29 cellular contexts compared by ENCODE assay signal in the genomic region with DNA sequence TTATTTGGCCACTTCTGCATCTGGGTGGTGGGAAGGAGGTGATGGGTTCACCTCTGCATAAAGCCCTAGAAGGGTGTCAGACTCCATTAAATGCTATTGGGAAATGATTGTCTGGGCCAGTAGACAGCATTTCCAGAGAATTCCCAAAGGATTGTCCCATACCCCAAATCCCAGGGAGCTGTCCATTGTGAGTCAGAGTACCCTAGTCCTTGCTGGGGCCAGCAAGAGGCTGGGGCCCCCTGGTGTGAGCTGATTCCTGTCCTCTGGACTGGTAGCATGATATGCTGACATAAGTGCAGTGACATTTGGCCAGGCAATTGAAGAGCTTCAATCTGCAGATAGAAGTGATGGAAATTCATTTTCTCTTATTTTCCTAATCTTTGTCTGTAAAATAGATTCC.
"Had no signal": no experiment of that assay in that cellular context is flagged by ENCODE, and none has a peak within 500 bp of the region (broad histone marks: within the 10 kb centered on the region; RNA-seq: fewer than 3 reads in every experiment).

No MANE protein-coding gene starts in this region.

- H3K36me3 Mint-ChIP-seq: memory B cell; naive thymus-derived CD8-positive, alpha-beta T cell; stimulated activated effector memory CD8-positive, alpha-beta T cell treated with anti-CD3 and anti-CD28 coated beads, Interleukin-12 subunit alpha, Interleukin-12 subunit beta, amount 100 ng/mL, for 72 hours had no signal

- H3K9me3 Mint-ChIP-seq: memory B cell; naive thymus-derived CD8-positive, alpha-beta T cell; nephron progenitor cell; stimulated activated effector memory CD8-positive, alpha-beta T cell treated with anti-CD3 and anti-CD28 coated beads, Interleukin-12 subunit alpha, Interleukin-12 subunit beta, amount 100 ng/mL, for 72 hours had no signal

- H3K27ac ChIP-seq: coronary artery, esophagus muscularis mucosa, foreskin keratinocyte, gastroesophageal sphincter, heart left ventricle, hepatocyte, lower lobe of right lung, ovary, stomach, thyroid gland had no signal

- H3K27me3 ChIP-seq: heart left ventricle, ovary, right lobe of liver, thyroid gland had no signal

- H3K4me1 Mint-ChIP-seq: memory B cell; naive thymus-derived CD8-positive, alpha-beta T cell; stimulated activated effector memory CD8-positive, alpha-beta T cell treated with anti-CD3 and anti-CD28 coated beads, Interleukin-12 subunit alpha, Interleukin-12 subunit beta, amount 100 ng/mL, for 72 hours had no signal

- H3K9me3 ChIP-seq: esophagus muscularis mucosa, gastroesophageal sphincter, heart left ventricle, lower lobe of right lung, ovary, right lobe of liver, stomach, thyroid gland had no signal

- FAIRE-seq: endothelial cell of umbilical vein, keratinocyte had no signal

- H3K79me2 ChIP-seq: hepatocyte had no signal

- H3K4me3 ChIP-seq: coronary artery, esophagus muscularis mucosa, gastroesophageal sphincter, heart left ventricle, hepatocyte, lower lobe of right lung, ovary, right lobe of liver, smooth muscle cell, stomach, thyroid gland had no signal

- H3K4me3 Mint-ChIP-seq: memory B cell; nephron progenitor cell; stimulated activated effector memory CD8-positive, alpha-beta T cell treated with anti-CD3 and anti-CD28 coated beads, Interleukin-12 subunit alpha, Interleukin-12 subunit beta, amount 100 ng/mL, for 72 hours had no signal

- DNase-seq: dermis blood vessel endothelial cell; effector memory CD4-positive, alpha-beta T cell; foreskin keratinocyte; heart left ventricle; left ventricle myocardium superior; lower lobe of right lung; midbrain; naive thymus-derived CD8-positive, alpha-beta T cell; nephron progenitor cell; occipital lobe; ovary; retina; stimulated activated CD4-positive, alpha-beta T cell treated with anti-CD3 and anti-CD28 coated beads, Interleukin-12 subunit alpha, Interleukin-12 subunit beta, amount 100 ng/mL, for 4 hours; stimulated activated CD4-positive, alpha-beta T cell treated with anti-CD3 and anti-CD28 coated beads, Interleukin-1b, Interleukin-23, amount 100 ng/mL, for 48 hours; stimulated activated CD4-positive, alpha-beta T cell treated with anti-CD3 and anti-CD28 coated beads, Interleukin-4, amount 100 ng/mL, for 1 hour; stimulated activated naive CD4-positive, alpha-beta T cell treated with Interleukin-2 at 50 U/mL for 16 hours; stomach; thyroid gland; trophoblast cell had no signal

- ATAC-seq: foreskin keratinocyte; gastroesophageal sphincter; heart left ventricle; left ventricle myocardium superior; lower lobe of right lung; naive thymus-derived CD8-positive, alpha-beta T cell; stimulated activated effector memory CD8-positive, alpha-beta T cell treated with anti-CD3 and anti-CD28 coated beads, Interleukin-12 subunit alpha, Interleukin-12 subunit beta, amount 100 ng/mL, for 72 hours had no signal

- H3K4me1 ChIP-seq: esophagus muscularis mucosa, foreskin keratinocyte, gastroesophageal sphincter, lower lobe of right lung, stomach, thyroid gland had no signal

- H3K4me2 ChIP-seq: hepatocyte, smooth muscle cell had no signal

- H3K36me3 ChIP-seq: esophagus muscularis mucosa, gastroesophageal sphincter, heart left ventricle, lower lobe of right lung, ovary, right lobe of liver, stomach, thyroid gland had no signal

- H3K27ac Mint-ChIP-seq: memory B cell; naive thymus-derived CD8-positive, alpha-beta T cell; nephron progenitor cell; stimulated activated effector memory CD8-positive, alpha-beta T cell treated with anti-CD3 and anti-CD28 coated beads, Interleukin-12 subunit alpha, Interleukin-12 subunit beta, amount 100 ng/mL, for 72 hours had no signal
